11 cellular contexts compared by ENCODE assay signal in genomic region chr11:78325274-78325781, GRCh38.
DNase-seq lines count a peak whose midpoint lies in the region; ATAC-seq lines count a peak whose summit lies in the region.
"Had no signal": no experiment of that assay in that cellular context is flagged by ENCODE, and none has a peak within 500 bp of the region (broad histone marks: within the 10 kb centered on the region; RNA-seq: fewer than 3 reads in every experiment).

No MANE protein-coding gene starts in this region.

- peaks cover 41% of the 10 kb centered on the region for H3K36me3 Mint-ChIP-seq in T-helper 1 cell treated with Interleukin-12 subunit alpha and Interleukin-12 subunit beta and Interleukin-4 antibody, amounts not matched to agents 30 μg/mL and 1 μg/mL, for 36 hours (ENCODE audit: low read depth)
- H3K36me3 Mint-ChIP-seq in naive thymus-derived CD4-positive, alpha-beta T cell: peaks cover 0 to 68% (median 0%) of the 10 kb centered on the region in 5 donors

- H3K36me3 ChIP-seq in naive thymus-derived CD4-positive, alpha-beta T cell (ENCODE audit: control insufficient read depth in 2 of 3, insufficient read depth in 3 of 3, low read length in 3 of 3): no peaks in the 10 kb centered on the region
- H3K36me3 ChIP-seq: adrenal gland, heart left ventricle had no signal

- H3K9me3 ChIP-seq in naive thymus-derived CD4-positive, alpha-beta T cell (ENCODE audit: control insufficient read depth in 2 of 3, low read length in 3 of 3): no peaks in the 10 kb centered on the region
- H3K9me3 ChIP-seq: adrenal gland had no signal

- H3K4me1 ChIP-seq in naive thymus-derived CD4-positive, alpha-beta T cell (ENCODE audit: control insufficient read depth in 2 of 2, insufficient read depth in 2 of 2, low read length in 2 of 2): peaks cover 0 to 6% of the 10 kb centered on the region in 2 donors

- CTCF ChIA-PET in naive thymus-derived CD4-positive, alpha-beta T cell (lab: Charles Lee): no interaction called here

- H3K27ac ChIP-seq in naive thymus-derived CD4-positive, alpha-beta T cell (ENCODE audit: low read depth, low read length): no peak overlapping the region
- H3K27ac ChIP-seq: adrenal gland, heart left ventricle had no signal

- POLR2A ChIA-PET in naive thymus-derived CD4-positive, alpha-beta T cell (lab: Charles Lee): no interaction called here

- H3K9me3 Mint-ChIP-seq in T-helper 1 cell treated with Interleukin-12 subunit alpha and Interleukin-12 subunit beta and Interleukin-4 antibody, amounts not matched to agents 30 μg/mL and 1 μg/mL, for 36 hours: peaks cover 15% of the 10 kb centered on the region
- H3K9me3 Mint-ChIP-seq in naive thymus-derived CD4-positive, alpha-beta T cell: peaks cover 0 to 19% (median 0%) of the 10 kb centered on the region in 11 donors

- H3K27me3 ChIP-seq in naive thymus-derived CD4-positive, alpha-beta T cell (ENCODE audit: control insufficient read depth in 2 of 2, insufficient read depth in 2 of 2, low read length in 2 of 2): no peaks in the 10 kb centered on the region
- H3K27me3 ChIP-seq: adrenal gland, heart left ventricle had no signal

- H3K27me3 Mint-ChIP-seq in T-helper 1 cell treated with Interleukin-12 subunit alpha and Interleukin-12 subunit beta and Interleukin-4 antibody, amounts not matched to agents 30 μg/mL and 1 μg/mL, for 36 hours (ENCODE audit: low read depth): no peaks in the 10 kb centered on the region
- H3K27me3 Mint-ChIP-seq in naive thymus-derived CD4-positive, alpha-beta T cell: no peaks in the 10 kb centered on the region

- intact Hi-C loops in naive thymus-derived CD4-positive, alpha-beta T cell (cut with micrococcal nuclease): loop anchor here in 1 of 2 donors (1.0 to 2.0 kb wide), 5 partner anchors 13 to 97 kb away; partner anchors contain the start of gene GAB2

- peak overlapping the region; percentile 32 for H3K4me3 Mint-ChIP-seq in T-helper 1 cell treated with Interleukin-12 subunit alpha and Interleukin-12 subunit beta and Interleukin-4 antibody, amounts not matched to agents 30 μg/mL and 1 μg/mL, for 36 hours
- peak overlapping the region in 1 of 10 donors; percentile 63 for H3K4me3 Mint-ChIP-seq in naive thymus-derived CD4-positive, alpha-beta T cell

- ATAC-seq in GM18870 (IDR thresholded peaks at IDR 0.05; ENCODE audit: unreplicated experiment): peak; percentile 51
- peak; percentile 51 for ATAC-seq in HG02852 (IDR thresholded peaks at IDR 0.05; ENCODE audit: unreplicated experiment)
- peak; percentile 88 for ATAC-seq in naive thymus-derived CD4-positive, alpha-beta T cell
- ATAC-seq: heart left ventricle had no signal

- peak in 6 of 9 donors; percentile 29 to 63 (median 42) for DNase-seq in naive thymus-derived CD4-positive, alpha-beta T cell
- no peak for DNase-seq in D341Med (ENCODE audit: low spot score)
- DNase-seq in stimulated activated naive CD4-positive, alpha-beta T cell treated with Interleukin-2 at 50 U/mL for 16 hours (lab: John Stamatoyannopoulos, UW): no peak
- DNase-seq in hippocampal formation (lab: John Stamatoyannopoulos, UW): no peak
- DNase-seq: adrenal gland; DMS153; effector CD4-positive, alpha-beta T cell; heart left ventricle had no signal

- H3K4me1 Mint-ChIP-seq in T-helper 1 cell treated with Interleukin-12 subunit alpha and Interleukin-12 subunit beta and Interleukin-4 antibody, amounts not matched to agents 30 μg/mL and 1 μg/mL, for 36 hours (ENCODE audit: low read depth): peaks cover 67% of the 10 kb centered on the region
- H3K4me1 Mint-ChIP-seq in naive thymus-derived CD4-positive, alpha-beta T cell: peaks cover 3 to 83% (median 18%) of the 10 kb centered on the region in 7 donors

- H3K27ac Mint-ChIP-seq in T-helper 1 cell treated with Interleukin-12 subunit alpha and Interleukin-12 subunit beta and Interleukin-4 antibody, amounts not matched to agents 30 μg/mL and 1 μg/mL, for 36 hours: peak overlapping the region; percentile 68
- H3K27ac Mint-ChIP-seq in naive thymus-derived CD4-positive, alpha-beta T cell: peak overlapping the region in 5 of 9 donors; percentile 15 to 91 (median 47)

- H3K4me3 ChIP-seq in naive thymus-derived CD4-positive, alpha-beta T cell (ENCODE audit: low read length): no peak overlapping the region
- H3K4me3 ChIP-seq: adrenal gland, heart left ventricle had no signal

Comparison
In these comparisons a context has a peak if more than half of its experiments do, and no peak if none do; other contexts are left out.
1. DNase-seq: peak in naive thymus-derived CD4-positive, alpha-beta T cell (6 of 9); none in D341Med (single experiment), stimulated activated naive CD4-positive, alpha-beta T cell treated with Interleukin-2 at 50 U/mL for 16 hours (single experiment) and hippocampal formation (0 of 2).
2. Peak in every context shown above with its lines, with median percentiles within 50 percentile points of each other: ATAC-seq.